Comparison of ENCODE assay signal across 10 cellular contexts in the genomic region with DNA sequence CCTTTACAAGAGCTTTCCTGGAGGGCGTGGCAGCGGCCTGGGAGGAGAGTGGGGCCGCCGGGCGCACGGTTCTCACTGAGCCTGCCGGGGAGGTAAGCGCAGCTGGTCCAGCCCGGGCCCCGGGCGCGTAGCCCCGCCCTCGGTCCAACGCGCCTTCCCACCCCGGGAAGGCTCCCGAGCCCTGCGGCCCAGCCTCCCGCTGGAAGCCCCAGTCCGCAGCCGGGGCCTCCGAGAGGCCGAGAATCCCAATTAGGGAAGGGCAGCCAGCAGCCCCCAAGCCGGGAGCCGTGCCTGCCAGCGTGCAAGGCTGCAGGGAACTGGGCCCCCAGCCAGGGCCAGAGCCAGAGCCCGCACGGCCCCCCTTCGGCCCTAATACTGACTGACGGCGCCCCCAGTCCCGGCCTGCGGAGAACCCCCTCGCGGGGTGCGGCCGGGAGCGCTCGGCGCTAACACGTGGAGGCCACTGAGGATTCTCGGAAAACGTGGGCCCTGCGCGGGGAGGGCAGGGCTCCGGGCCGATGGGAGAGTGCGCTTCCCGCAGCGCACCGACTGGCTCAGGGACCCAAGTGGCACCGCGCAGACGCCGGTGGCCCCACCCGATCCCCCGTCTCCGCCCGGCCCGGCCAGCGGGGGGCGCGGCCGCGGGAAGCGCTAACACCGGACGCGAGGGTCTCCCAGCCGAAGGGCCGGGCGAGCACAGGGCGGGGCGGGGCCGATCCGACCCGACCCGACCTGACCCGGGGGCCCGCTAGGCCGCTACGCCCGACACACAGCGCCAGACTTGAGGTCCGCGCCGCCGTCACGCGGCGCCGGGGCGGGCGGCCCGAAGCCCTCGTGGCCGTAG. TPM values are rescaled to one million over a fixed set of nuclear protein-coding genes. Genes with fewer than 3 reads are reported as not detected.
DNase-seq lines count a peak whose midpoint lies in the region; ATAC-seq and TF ChIP-seq lines count a peak whose summit lies in the region.
"Had no signal": no experiment of that assay in that cellular context is flagged by ENCODE, and none has a peak within 500 bp of the region (broad histone marks: within the 10 kb centered on the region; RNA-seq: fewer than 3 reads in every experiment).

No MANE protein-coding gene starts in this region.

- H3K4me3 ChIP-seq in dorsolateral prefrontal cortex, result peak overlapping the region; percentile 36 to 79 (median 65)
- H3K4me3 ChIP-seq: SJCRH30 had no signal

- TF ChIP-seq CTCF in dorsolateral prefrontal cortex (IDR thresholded peaks at IDR 0.05 in 54 of 56, conservative IDR thresholded peaks at IDR 0.05 in 2 of 56; ENCODE audit: low read depth in 1 of 56, partially characterized antibody in 56 of 56), result peak in 26 of 56 donors; percentile 5 to 41 (median 22)

- peak; percentile 47 for DNase-seq in NCI-H1105 (lab: John Stamatoyannopoulos, UW)
- peak in 8 of 10 donors; percentile 40 to 72 (median 52) for DNase-seq in dorsolateral prefrontal cortex
- peak; percentile 64 for DNase-seq in left lobe of liver (ENCODE audit: low spot score)
- DNase-seq in NCI-H1092 treated with DMSO at 0.1 percent for 48 hours (lab: John Stamatoyannopoulos, UW), result no peak
- DNase-seq in activated CD8-positive, alpha-beta memory T cell treated with anti-CD3 and anti-CD28 coated beads for 24 hours, result no peak
- DNase-seq: SJCRH30 had no signal

- peak overlapping the region in 53 of 59 donors; percentile 10 to 86 (median 64) for H3K27ac ChIP-seq in dorsolateral prefrontal cortex
- H3K27ac ChIP-seq: SJCRH30 had no signal

- no peak overlapping the region for H3K4me3 Mint-ChIP-seq in stimulated activated memory B cell treated with anti-CD40 and anti-IgM and Interleukin-4, amounts not matched to agents 10 μg/mL and 1 μg/mL and 100 μg/mL, for 72 hours
- H3K4me3 Mint-ChIP-seq: central memory CD8-positive, alpha-beta T cell had no signal

- no peaks in the 10 kb centered on the region for H3K27me3 Mint-ChIP-seq in stimulated activated memory B cell treated with anti-CD40 and anti-IgM and Interleukin-4, amounts not matched to agents 10 μg/mL and 1 μg/mL and 100 μg/mL, for 72 hours
- H3K27me3 Mint-ChIP-seq: central memory CD8-positive, alpha-beta T cell had no signal

- intact Hi-C loops in dorsolateral prefrontal cortex (cut with DNase I), result loop anchor here (5.0 to 10.0 kb wide), 3 partner anchors 81 to 392 kb away; a partner anchor contains a TSS

- peak; percentile 25 for ATAC-seq in left lobe of liver
- peak; percentile 22 for ATAC-seq in stimulated activated memory B cell treated with anti-CD40 and anti-IgM and Interleukin-4, amounts not matched to agents 10 μg/mL and 1 μg/mL and 100 μg/mL, for 72 hours
- no peak for ATAC-seq in HG02840 (IDR thresholded peaks at IDR 0.05; ENCODE audit: low FRiP score, unreplicated experiment)
- no peak for ATAC-seq in HG03095 (IDR thresholded peaks at IDR 0.05; ENCODE audit: unreplicated experiment)

- H3K36me3 Mint-ChIP-seq in stimulated activated memory B cell treated with anti-CD40 and anti-IgM and Interleukin-4, amounts not matched to agents 10 μg/mL and 1 μg/mL and 100 μg/mL, for 72 hours, result no peaks in the 10 kb centered on the region

- no peaks in the 10 kb centered on the region for H3K27me3 ChIP-seq in dorsolateral prefrontal cortex
- H3K27me3 ChIP-seq: SJCRH30 had no signal

- no peak overlapping the region for H3K27ac Mint-ChIP-seq in stimulated activated memory B cell treated with anti-CD40 and anti-IgM and Interleukin-4, amounts not matched to agents 10 μg/mL and 1 μg/mL and 100 μg/mL, for 72 hours

- H3K4me1 Mint-ChIP-seq in stimulated activated memory B cell treated with anti-CD40 and anti-IgM and Interleukin-4, amounts not matched to agents 10 μg/mL and 1 μg/mL and 100 μg/mL, for 72 hours, result peaks cover 18% of the 10 kb centered on the region

- no peaks in the 10 kb centered on the region for H3K9me3 Mint-ChIP-seq in stimulated activated memory B cell treated with anti-CD40 and anti-IgM and Interleukin-4, amounts not matched to agents 10 μg/mL and 1 μg/mL and 100 μg/mL, for 72 hours
- H3K9me3 Mint-ChIP-seq: central memory CD8-positive, alpha-beta T cell had no signal

RNA-seq across cellular contexts. Expression of a gene that starts 5.7 kb away (rescaled TPM):
- total RNA-seq in dorsolateral prefrontal cortex, result 10 to 100 TPM in 119 of 120 experiments, 1 to 10 TPM in 1; 8.7 to 41.2 (median 25.3) TPM
- 14.8 TPM for total RNA-seq in left lobe of liver

RNA-seq across cellular contexts. Expression of a gene that starts 50.4 kb away (rescaled TPM):
- total RNA-seq in dorsolateral prefrontal cortex (10 to 100 TPM; 19.8 to 60.5 (median 27.7) TPM), left lobe of liver (3.4 TPM)

Comparison
In these comparisons a context has a peak if more than half of its experiments do, and no peak if none do; other contexts are left out.
1. DNase-seq: peak in NCI-H1105 (single experiment), dorsolateral prefrontal cortex (8 of 10) and left lobe of liver (single experiment); none in NCI-H1092 treated with DMSO at 0.1 percent for 48 hours (single experiment) and activated CD8-positive, alpha-beta memory T cell treated with anti-CD3 and anti-CD28 coated beads for 24 hours (single experiment).
2. ATAC-seq: peak in left lobe of liver (single experiment) and stimulated activated memory B cell treated with anti-CD40 and anti-IgM and Interleukin-4, amounts not matched to agents 10 μg/mL and 1 μg/mL and 100 μg/mL, for 72 hours (single experiment); none in HG02840 (single experiment) and HG03095 (single experiment).